9 cellular contexts compared by ENCODE assay signal in genomic region chr3:196159952-196160804, GRCh38. TPM values are rescaled to one million over a fixed set of nuclear protein-coding genes. Genes with fewer than 3 reads are reported as not detected.
DNase-seq lines count a peak whose midpoint lies in the region; ATAC-seq, FAIRE-seq and TF ChIP-seq lines count a peak whose summit lies in the region.
"Had no signal": no experiment of that assay in that cellular context is flagged by ENCODE, and none has a peak within 500 bp of the region (broad histone marks: within the 10 kb centered on the region; RNA-seq: fewer than 3 reads in every experiment).

No MANE protein-coding gene starts in this region.

- H3K79me2 ChIP-seq in PC-3 (ENCODE audit: low read length) (no peaks in the 10 kb centered on the region), endothelial cell of umbilical vein (ENCODE audit: control insufficient read depth, insufficient read depth, low read length) (no peaks in the 10 kb centered on the region), osteoblast (ENCODE audit: insufficient read depth, low read length) (no peaks in the 10 kb centered on the region)

- H3K9me2 ChIP-seq in PC-3 (replicated peaks; ENCODE audit: low read length), result no peaks in the 10 kb centered on the region

- H3K27me3 ChIP-seq in PC-3 (ENCODE audit: low read length), result no peaks in the 10 kb centered on the region
- H3K27me3 ChIP-seq in endothelial cell of umbilical vein (ENCODE audit: control insufficient read depth in 2 of 2, insufficient read depth in 2 of 2, low read length in 2 of 2), result peaks cover 0 to 4% of the 10 kb centered on the region in 2 experiments
- no peaks in the 10 kb centered on the region for H3K27me3 ChIP-seq in osteoblast (ENCODE audit: insufficient read depth, low read length)

- BruUV-seq in PC-3 (replicated peaks; lab: Mats Ljungman, UMichigan) (no TSS peak), endothelial cell of umbilical vein (replicated peaks; lab: Mats Ljungman, UMichigan) (no TSS peak)

- dilution Hi-C loops in endothelial cell of umbilical vein (cut with MboI; ENCODE audit: extremely low pct_ligation_motif_present, low sequenced_read_pairs), result no loop called here

- FAIRE-seq in GM19239 (lab: Jason Lieb, UNC) (peak; percentile 61), endothelial cell of umbilical vein (lab: Jason Lieb, UNC) (no peak)

- H3K36me3 ChIP-seq in PC-3 (ENCODE audit: low read depth, low read length) (no peaks in the 10 kb centered on the region), endothelial cell of umbilical vein (ENCODE audit: control insufficient read depth in 2 of 2, extremely low read depth in 1 of 2, insufficient read depth in 2 of 2, low read length in 2 of 2) (no peaks in the 10 kb centered on the region), osteoblast (ENCODE audit: insufficient read depth, low read length) (no peaks in the 10 kb centered on the region)

- peak; percentile 74 for ATAC-seq in HG03175 (IDR thresholded peaks at IDR 0.05; ENCODE audit: unreplicated experiment)
- ATAC-seq in PC-3, result peak; percentile 93

- no peaks in the 10 kb centered on the region for H3F3A ChIP-seq in PC-3 (ENCODE audit: low read length, unreplicated experiment)

- CTCF ChIA-PET in PC-3 (lab: Charles Lee) (interaction anchor here (0.8 kb wide), 1 partner anchor 87 kb away, joined by 4 read pairs; no protein-coding TSS in a partner anchor), endothelial cell of umbilical vein (lab: Charles Lee) (no interaction called here)

- H3K4me2 ChIP-seq in PC-3 (ENCODE audit: low read length) (peak overlapping the region; percentile 2; the same call in 1 of the 2 replicates), endothelial cell of umbilical vein (ENCODE audit: insufficient read depth, low read length) (no peak overlapping the region), osteoblast (ENCODE audit: insufficient read depth, low read length) (no peak overlapping the region)

- no peaks in the 10 kb centered on the region for H3K9me1 ChIP-seq in endothelial cell of umbilical vein (replicated peaks; ENCODE audit: control insufficient read depth, extremely low read depth, insufficient read depth, low read length)

- H3K9me3 ChIP-seq in PC-3 (ENCODE audit: low read length), result no peaks in the 10 kb centered on the region
- H3K9me3 ChIP-seq in endothelial cell of umbilical vein (replicated peaks; ENCODE audit: control insufficient read depth, insufficient read depth, low read length), result no peaks in the 10 kb centered on the region
- no peaks in the 10 kb centered on the region for H3K9me3 ChIP-seq in osteoblast (ENCODE audit: low read depth, low read length)

- POLR2A ChIA-PET in PC-3 (lab: Charles Lee; ENCODE audit: unreplicated experiment) (no interaction called here), endothelial cell of umbilical vein (lab: Charles Lee) (no interaction called here)

- H4K20me1 ChIP-seq in PC-3 (ENCODE audit: low read length) (no peaks in the 10 kb centered on the region), endothelial cell of umbilical vein (replicated peaks; ENCODE audit: control insufficient read depth, extremely low read depth, insufficient read depth, low read length) (no peaks in the 10 kb centered on the region), osteoblast (ENCODE audit: insufficient read depth, low read length) (no peaks in the 10 kb centered on the region)

- H3K4me3 ChIP-seq in PC-3 (ENCODE audit: low read length) (no peak overlapping the region), endothelial cell of umbilical vein (replicated peaks in 1 of 3; ENCODE audit: insufficient read depth in 1 of 3, low read depth in 1 of 3, low read length in 3 of 3) (no peak overlapping the region), osteoblast (ENCODE audit: insufficient read depth, low read length) (no peak overlapping the region)
- H3K4me3 ChIP-seq: SK-N-MC had no signal

- peak overlapping the region; percentile 38 for H3K27ac ChIP-seq in PC-3 (ENCODE audit: low read length)
- no peak overlapping the region for H3K27ac ChIP-seq in endothelial cell of umbilical vein (ENCODE audit: insufficient read depth, low read depth, low read length)
- no peak overlapping the region for H3K27ac ChIP-seq in osteoblast (ENCODE audit: low read depth, low read length)
- H3K27ac ChIP-seq: SK-N-MC had no signal

- peak; percentile 92 for DNase-seq in DMS79 treated with DMSO at 0.1 percent for 48 hours (lab: John Stamatoyannopoulos, UW)
- DNase-seq in GM19239 (ENCODE audit: insufficient read length, low spot score), result peak; percentile 70
- DNase-seq in PC-3, result peak; percentile 87
- peak; percentile 34 for DNase-seq in endothelial cell of umbilical vein (ENCODE audit: low read depth, low spot score)
- peak; percentile 95 for DNase-seq in osteoblast (ENCODE audit: insufficient read length, low spot score, missing footprints)
- no peak for DNase-seq in NCI-H345 (lab: John Stamatoyannopoulos, UW)
- no peak for DNase-seq in NCI-H2081 (lab: John Stamatoyannopoulos, UW)

- intact Hi-C loops in PC-3 (cut with micrococcal nuclease) (loop anchor here (1.0 to 2.0 kb wide), 2 partner anchors 78 to 87 kb away; partner anchors contain the start of gene TFRC), endothelial cell of umbilical vein (cut with micrococcal nuclease) (no loop called here)

- peaks cover 13% of the 10 kb centered on the region for H3K4me1 ChIP-seq in PC-3 (ENCODE audit: insufficient read depth, low read length)
- H3K4me1 ChIP-seq in endothelial cell of umbilical vein (ENCODE audit: control insufficient read depth, extremely low read depth, insufficient read depth, low read length), result no peaks in the 10 kb centered on the region
- H3K4me1 ChIP-seq in osteoblast (ENCODE audit: insufficient read depth, low read length), result peaks cover 7% of the 10 kb centered on the region

- peak overlapping the region; percentile 18; the same call in 1 of the 2 replicates for H2AFZ ChIP-seq in PC-3 (ENCODE audit: low read length)
- peak overlapping the region; percentile 26 for H2AFZ ChIP-seq in endothelial cell of umbilical vein (ENCODE audit: low read depth, low read length)
- no peak overlapping the region for H2AFZ ChIP-seq in osteoblast (ENCODE audit: low read length)

- TF ChIP-seq POLR2A in endothelial cell of umbilical vein (IDR thresholded peaks at IDR 0.05; ENCODE audit: low read depth, low read length), result no peak

- TF ChIP-seq CTCF in PC-3 (conservative IDR thresholded peaks at IDR 0.05; ENCODE audit: low read depth, low read length), result no peak
- no peak for TF ChIP-seq CTCF in endothelial cell of umbilical vein (IDR thresholded peaks at IDR 0.05; ENCODE audit: extremely low read depth in 1 of 2, insufficient read depth in 1 of 2, low read depth in 1 of 2, low read length in 2 of 2)
- TF ChIP-seq CTCF in osteoblast (IDR thresholded peaks at IDR 0.05; ENCODE audit: extremely low read depth, low read depth, low read length), result no peak

- no peak overlapping the region for H3K9ac ChIP-seq in PC-3 (ENCODE audit: low read length)
- no peak overlapping the region for H3K9ac ChIP-seq in endothelial cell of umbilical vein (replicated peaks; ENCODE audit: extremely low read depth, insufficient read depth, low read length)

TF ChIP-seq in endothelial cell of umbilical vein, 7 proteins besides CTCF, POLR2A, EP300 and RAD21:
- TF ChIP-seq EZH2 (IDR thresholded peaks at IDR 0.05; ENCODE audit: borderline replicate concordance, low read depth, low read length, severe bottlenecking) (no peak), MAX (IDR thresholded peaks at IDR 0.05; ENCODE audit: insufficient read depth, insufficient read length) (no peak), FOS (IDR thresholded peaks at IDR 0.05; ENCODE audit: borderline replicate concordance, insufficient read depth, low read length) (no peak), MYC (IDR thresholded peaks at IDR 0.05; ENCODE audit: low read depth, low read length) (no peak), POLR2AphosphoS5 (IDR thresholded peaks at IDR 0.05; ENCODE audit: insufficient read depth, low read depth, low read length) (no peak), GATA2 (IDR thresholded peaks at IDR 0.05; ENCODE audit: insufficient read depth, insufficient read length, low read depth, low read length) (no peak), JUN (IDR thresholded peaks at IDR 0.05; ENCODE audit: borderline replicate concordance, insufficient read depth, insufficient read length, low read depth) (no peak)

RNA-seq across cellular contexts. Expression of gene ZDHHC19, which starts 51.0 kb away (rescaled TPM):
- total RNA-seq in PC-3 (2014; rRNA removed), result not detected in 2 replicates
- total RNA-seq in endothelial cell of umbilical vein, result not detected in 2 replicates
- not detected in 2 replicates for polyA plus RNA-seq in endothelial cell of umbilical vein
- not detected in 2 replicates for polyA plus RNA-seq in endothelial cell of umbilical vein (2011; cell fraction: cytosol; rRNA removed)
- not detected in 2 replicates for polyA plus RNA-seq in endothelial cell of umbilical vein (2011; cell fraction: nucleus; rRNA removed)
- not detected in 2 replicates for polyA plus RNA-seq in endothelial cell of umbilical vein (2012)
- polyA minus RNA-seq in endothelial cell of umbilical vein, result not detected in 2 replicates
- not detected for polyA minus RNA-seq in endothelial cell of umbilical vein (2011; cell fraction: cytosol; rRNA and poly(A)+ RNA removed)
- not detected in 2 replicates for polyA minus RNA-seq in endothelial cell of umbilical vein (2011; cell fraction: nucleus; rRNA and poly(A)+ RNA removed)
- not detected in 2 replicates for total RNA-seq in osteoblast

RNA-seq across cellular contexts. Expression of gene SLC51A, which starts 56.2 kb away (rescaled TPM):
- 9.7 and 10.0 TPM in 2 replicates for total RNA-seq in PC-3 (2014; rRNA removed)
- not detected in 2 replicates for total RNA-seq in endothelial cell of umbilical vein
- polyA plus RNA-seq in endothelial cell of umbilical vein, result not detected in 2 replicates
- polyA plus RNA-seq in endothelial cell of umbilical vein (2011; cell fraction: cytosol; rRNA removed), result not detected in 2 replicates
- not detected in 2 replicates for polyA plus RNA-seq in endothelial cell of umbilical vein (2011; cell fraction: nucleus; rRNA removed)
- polyA plus RNA-seq in endothelial cell of umbilical vein (2012), result 3.7 and 4.8 TPM in 2 replicates
- polyA minus RNA-seq in endothelial cell of umbilical vein, result not detected in 2 replicates
- polyA minus RNA-seq in endothelial cell of umbilical vein (2011; cell fraction: cytosol; rRNA and poly(A)+ RNA removed), result not detected
- not detected in 2 replicates for polyA minus RNA-seq in endothelial cell of umbilical vein (2011; cell fraction: nucleus; rRNA and poly(A)+ RNA removed)
- not detected in 2 replicates for total RNA-seq in osteoblast

Comparison
In these comparisons a context has a peak if more than half of its experiments do, and no peak if none do; other contexts are left out.
1. DNase-seq: peak in DMS79 treated with DMSO at 0.1 percent for 48 hours (single experiment), GM19239 (single experiment), PC-3 (single experiment), endothelial cell of umbilical vein (single experiment) and osteoblast (single experiment); none in NCI-H345 (single experiment) and NCI-H2081 (0 of 2).
2. RNA of gene SLC51A, which starts 56.2 kb away (total RNA-seq): 9.7 to 10.0 TPM in PC-3; not detected in endothelial cell of umbilical vein and not detected in osteoblast; every median in the first group is over 10 times any median in the second.